Comparison of ENCODE assay signal across 8 cellular contexts in the genomic region with DNA sequence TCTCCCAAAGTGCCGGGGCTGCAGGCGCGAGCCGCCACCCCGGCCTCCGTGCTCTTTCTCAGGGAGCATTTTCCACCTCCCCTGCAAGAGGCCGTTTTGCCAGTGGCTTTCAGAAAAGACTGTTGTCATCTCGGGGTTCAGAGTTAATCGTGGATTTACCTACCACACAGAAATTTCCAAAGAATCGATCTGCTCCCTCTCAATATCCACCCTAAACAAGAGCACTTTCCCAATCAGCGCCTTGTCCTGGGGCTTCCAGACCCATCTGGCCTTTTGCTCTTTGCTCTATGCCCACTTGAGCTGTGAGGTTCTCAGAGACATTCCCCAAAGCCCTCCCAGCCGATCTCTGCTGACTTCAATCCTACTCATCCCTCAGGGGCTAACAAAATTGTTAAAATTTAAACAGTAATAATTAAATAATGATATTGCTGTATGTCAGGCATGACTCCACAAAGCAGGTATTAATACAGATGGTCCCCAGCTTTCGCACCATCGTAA.
DNase-seq lines count a peak whose midpoint lies in the region; ATAC-seq and TF ChIP-seq lines count a peak whose summit lies in the region.

No MANE protein-coding gene starts in this region.

- peaks cover 7% of the 10 kb centered on the region for H3K36me3 Mint-ChIP-seq in MCF 10A (ENCODE audit: insufficient read depth, unreplicated experiment)
- no peaks in the 10 kb centered on the region for H3K36me3 Mint-ChIP-seq in naive B cell

- H3K9me3 Mint-ChIP-seq in MCF 10A (ENCODE audit: unreplicated experiment) = no peaks in the 10 kb centered on the region
- H3K9me3 Mint-ChIP-seq in naive B cell = no peaks in the 10 kb centered on the region

- H3K27ac ChIP-seq in right cardiac atrium (ENCODE audit: low read length) = peak overlapping the region; percentile 28
- peak overlapping the region; percentile 73 for H3K27ac ChIP-seq in vagina
- peak overlapping the region in 1 of 3 donors; percentile 26 for H3K27ac ChIP-seq in thyroid gland

- POLR2A ChIA-PET in MCF 10A (lab: Yijun Ruan, JAX) = interaction anchor here (0.6 to 15.3 kb wide), 18 partner anchors 20 to 1015 kb away, joined by 3 to 336 read pairs (median 4); a partner anchor contains a TSS

- no peak for ATAC-seq in right cardiac atrium
- ATAC-seq in left cardiac atrium = no peak
- ATAC-seq in naive B cell (ENCODE audit: low read depth in 2 of 2) = no peak

- H3K4me3 ChIP-seq in right cardiac atrium (ENCODE audit: low read length) (no peak overlapping the region), vagina (no peak overlapping the region), thyroid gland (replicated peaks in 1 of 3) (no peak overlapping the region)

- no peaks in the 10 kb centered on the region for H3K9me3 ChIP-seq in right cardiac atrium (ENCODE audit: control insufficient read depth, low read length)
- H3K9me3 ChIP-seq in vagina = no peaks in the 10 kb centered on the region
- H3K9me3 ChIP-seq in thyroid gland = no peaks in the 10 kb centered on the region

- CTCF ChIA-PET in MCF 10A (lab: Yijun Ruan, JAX) = interaction anchor here (0.7 to 5.6 kb wide), 16 partner anchors 21 to 372 kb away, joined by 3 to 100 read pairs (median 6); a partner anchor contains a TSS

- TF ChIP-seq CTCF in MCF 10A (IDR thresholded peaks at IDR 0.05; ENCODE audit: unreplicated experiment) = no peak
- no peak for TF ChIP-seq CTCF in vagina (IDR thresholded peaks at IDR 0.05)
- no peak for TF ChIP-seq CTCF in thyroid gland (IDR thresholded peaks at IDR 0.05)

- H3K4me1 ChIP-seq in right cardiac atrium (ENCODE audit: control insufficient read depth, insufficient read depth, low read length) = peaks cover 12% of the 10 kb centered on the region
- H3K4me1 ChIP-seq in vagina = peaks cover 48% of the 10 kb centered on the region
- H3K4me1 ChIP-seq in thyroid gland = peaks cover 0 to 21% of the 10 kb centered on the region in 2 donors

- TF ChIP-seq POLR2A in vagina (IDR thresholded peaks at IDR 0.05) (no peak), thyroid gland (IDR thresholded peaks at IDR 0.05) (no peak)

- 90% methylated on average over 14 of the region's 14 CpGs for WGBS in right cardiac atrium
- WGBS in thyroid gland, 2 donors = 93 to 94% methylated on average over 14 of the region's 14 CpGs

- H3K36me3 ChIP-seq in vagina (no peaks in the 10 kb centered on the region), thyroid gland (no peaks in the 10 kb centered on the region)

- BruUV-seq in MCF 10A (replicated peaks; lab: Mats Ljungman, UMichigan) = no TSS peak

- H3K4me1 Mint-ChIP-seq in MCF 10A (ENCODE audit: insufficient read depth, unreplicated experiment) (peaks cover 38% of the 10 kb centered on the region), naive B cell (peaks cover 6 to 11% (median 8%) of the 10 kb centered on the region in 3 donors)

- in situ Hi-C loops in KBM-7 (cut with MboI; ENCODE audit: low pct_unique_long_range_greater_than_20kb, low sequenced_read_pairs) = no loop called here

- H3K4me3 Mint-ChIP-seq in MCF 10A (ENCODE audit: unreplicated experiment) = peak overlapping the region; percentile 35
- peak overlapping the region in 7 of 8 donors; percentile 1 to 77 (median 64) for H3K4me3 Mint-ChIP-seq in naive B cell

- DNase-seq in right cardiac atrium (no peak), left cardiac atrium (no peak), MCF 10A (ENCODE audit: unreplicated experiment) (no peak), naive B cell (no peak), vagina (ENCODE audit: extremely low spot score in 2 of 2) (no peak), HuH-7 (ENCODE audit: low spot score) (no peak), thyroid gland (no peak), KBM-7 (no peak)

- H3K27me3 Mint-ChIP-seq in MCF 10A (ENCODE audit: insufficient read depth, unreplicated experiment) = no peaks in the 10 kb centered on the region
- peaks cover 0 to 7% (median 0%) of the 10 kb centered on the region in 3 donors for H3K27me3 Mint-ChIP-seq in naive B cell

- intact Hi-C loops in right cardiac atrium (cut with DNase I) (loop anchor here in 2 of 4 donors (5.0 to 10.0 kb wide), 4 partner anchors 68 to 368 kb away; a partner anchor contains a TSS), left cardiac atrium (cut with DNase I) (loop anchor here (10.0 kb wide), 2 partner anchors 178 to 368 kb away; a partner anchor contains a TSS), MCF 10A (cut with micrococcal nuclease) (loop anchor here (1.0 to 10.0 kb wide), 3 partner anchors 175 to 538 kb away; no protein-coding TSS in a partner anchor), vagina (cut with DNase I) (no loop called here), thyroid gland (cut with DNase I) (loop anchor here (5.0 to 10.0 kb wide), 2 partner anchors 71 to 1008 kb away; no protein-coding TSS in a partner anchor)

- no peaks in the 10 kb centered on the region for H3K27me3 ChIP-seq in right cardiac atrium (ENCODE audit: control insufficient read depth, insufficient read depth)
- no peaks in the 10 kb centered on the region for H3K27me3 ChIP-seq in vagina
- H3K27me3 ChIP-seq in thyroid gland = no peaks in the 10 kb centered on the region

- H3K27ac Mint-ChIP-seq in MCF 10A (ENCODE audit: low read depth, unreplicated experiment) (no peak overlapping the region), naive B cell (peak overlapping the region in 1 of 6 donors; percentile 53)
